ENCODE assay signal across 20 cellular contexts in the genomic region with DNA sequence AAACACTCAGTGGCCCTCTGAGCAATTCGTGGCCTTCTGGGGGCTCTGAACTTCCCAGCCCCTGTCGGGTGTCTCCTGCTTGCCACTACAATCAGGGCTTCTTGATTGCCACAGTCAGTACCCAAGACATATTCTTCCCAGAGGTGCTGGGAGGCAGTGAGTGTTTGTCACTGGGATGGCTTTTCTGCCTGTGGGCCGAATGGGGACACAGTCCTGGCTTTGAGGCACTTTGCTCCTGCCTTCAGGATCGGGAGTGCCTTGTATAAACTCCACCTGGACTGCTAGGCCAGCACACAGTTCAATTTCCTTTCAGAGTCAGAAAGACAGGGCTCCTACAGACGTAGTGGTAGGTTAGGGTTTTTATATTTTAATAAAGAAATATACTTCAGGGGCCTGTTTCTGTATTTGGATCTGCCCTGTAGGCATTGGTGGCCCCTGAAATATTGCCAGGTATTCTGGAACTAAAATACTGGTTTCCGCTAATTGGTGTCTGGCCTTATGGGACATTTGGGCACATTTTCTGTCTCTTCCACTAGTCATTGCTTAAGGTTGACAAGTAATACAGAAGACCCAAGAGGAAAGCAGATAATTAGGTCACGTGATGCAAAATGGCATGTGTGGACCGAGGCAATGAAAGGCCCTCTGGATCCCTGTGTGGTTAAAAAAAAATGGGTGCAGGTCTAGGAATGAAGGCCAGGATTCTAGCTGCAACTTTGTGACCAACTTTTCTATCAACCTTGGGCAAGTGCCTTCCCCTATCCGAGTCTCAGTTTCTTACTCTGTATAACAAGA.
"Had no signal": no experiment of that assay in that cellular context is flagged by ENCODE, and none has a peak within 500 bp of the region (broad histone marks: within the 10 kb centered on the region; RNA-seq: fewer than 3 reads in every experiment).

No MANE protein-coding gene starts in this region.

- H3K9me3 ChIP-seq: MG63, SK-N-SH had no signal

- H3K9ac ChIP-seq: SK-N-SH had no signal

- H3K27me3 ChIP-seq: MG63 had no signal

- FAIRE-seq: RCC 7860 had no signal

- DNase-seq: IMR-90, KBM-7, MG63, NCI-H1092, NCI-H1105 treated with DMSO at 0.1 percent for 48 hours, NCI-H1417 treated with DMSO at 0.1 percent for 48 hours, NCI-H146, NCI-H1694 treated with DMSO at 0.1 percent for 48 hours, NCI-H1930, NCI-H2081, NCI-H2107, NCI-H2227 treated with DMSO at 0.1 percent for 48 hours, NCI-H524, NCI-H526 treated with DMSO at 0.1 percent for 48 hours, NCI-H748 treated with DMSO at 0.1 percent for 48 hours, RPMI8226, SHP77, SK-N-SH, SW 1271 had no signal

- H3K4me3 ChIP-seq: MG63 had no signal

- H3K4me2 ChIP-seq: SK-N-SH had no signal

- H3K36me3 ChIP-seq: MG63 had no signal
